33 cellular contexts compared by ENCODE assay signal in genomic region chr20:62289898-62290297, GRCh38.
"Had no signal": no experiment of that assay in that cellular context is flagged by ENCODE, and none has a peak within 500 bp of the region (broad histone marks: within the 10 kb centered on the region; RNA-seq: fewer than 3 reads in every experiment).

No MANE protein-coding gene starts in this region.

- ATAC-seq: activated naive CD4-positive, alpha-beta T cell treated with anti-CD3 and anti-CD28 coated beads, Interleukin-2, amount 50 U/mL, for 72 hours; activated naive CD8-positive, alpha-beta T cell treated with anti-CD3 and anti-CD28 coated beads, Interleukin-2, amount 50 U/mL, for 24 hours; activated T-cell treated with anti-CD3 and anti-CD28 coated beads, Interleukin-2, amount 50 U/mL, for 4 hours; activated T-cell treated with anti-CD3 and anti-CD28 coated beads, Interleukin-2, amount 50 U/mL, for 72 hours; activated T-helper 17 cell treated with anti-CD3 and anti-CD28 coated beads, Interleukin-2, amount 50 U/mL, for 72 hours; body of pancreas had no signal

- H3K27me3 ChIP-seq: adrenal gland, ascending aorta, body of pancreas, brain microvascular endothelial cell, breast epithelium, cardiac muscle cell had no signal

- H3K36me3 ChIP-seq: breast epithelium had no signal

- FAIRE-seq: astrocyte, bronchial epithelial cell had no signal

- H3K27ac ChIP-seq: adrenal gland, ascending aorta, body of pancreas, brain microvascular endothelial cell, breast epithelium, cardiac muscle cell had no signal

- H3K4me1 ChIP-seq: adrenal gland, ascending aorta, body of pancreas, breast epithelium had no signal

- H3K4me3 ChIP-seq: adrenal gland, ascending aorta, body of pancreas, breast epithelium, cardiac muscle cell had no signal

- H3K9me3 ChIP-seq: adrenal gland, ascending aorta, body of pancreas, breast epithelium had no signal

- DNase-seq: activated effector memory CD4-positive, alpha-beta T cell treated with anti-CD3 and anti-CD28 coated beads, Interleukin-2, amount 50 U/mL, for 16 hours; activated effector memory CD4-positive, alpha-beta T cell treated with Interleukin-2 at 50 U/mL for 16 hours; activated gamma-delta T cell; activated gamma-delta T cell treated with Interleukin-2 at 50 U/mL for 16 hours; activated naive CD4-positive, alpha-beta T cell; activated naive CD4-positive, alpha-beta T cell treated with anti-CD3 and anti-CD28 coated beads for 36 hours; activated naive CD4-positive, alpha-beta T cell treated with anti-CD3 and anti-CD28 coated beads, Interleukin-2, amount 10 ng/mL, durations not matched to agents 7 days and 5 days; activated naive CD4-positive, alpha-beta T cell treated with anti-CD3 and anti-CD28 coated beads, Interleukin-2, amount 50 U/mL, for 16 hours; activated naive CD4-positive, alpha-beta T cell treated with Interleukin-2 at 50 U/mL for 16 hours; activated naive CD8-positive, alpha-beta T cell treated with anti-CD3 and anti-CD28 coated beads for 36 hours; activated naive CD8-positive, alpha-beta T cell treated with anti-CD3 and anti-CD28 coated beads, Interleukin-2, amount 10 ng/mL, durations not matched to agents 7 days and 5 days; activated naive CD8-positive, alpha-beta T cell treated with anti-CD3 and anti-CD28 coated beads, Interleukin-2, amount 50 U/mL, for 24 hours; activated T-cell treated with anti-CD3 and anti-CD28 coated beads, Interleukin-2, amount 50 U/mL, for 24 hours; activated T-cell treated with anti-CD3 and anti-CD28 coated beads, Interleukin-2, amount 50 U/mL, for 4 hours; activated T-cell treated with anti-CD3 and anti-CD28 coated beads, Interleukin-2, amount 50 U/mL, for 48 hours; activated T-cell treated with anti-CD3 and anti-CD28 coated beads, Interleukin-2, amount 50 U/mL, for 72 hours; adrenal gland; amniotic stem cell; amygdala; anterior cingulate cortex; aorta; body of pancreas; brain microvascular endothelial cell; caudate nucleus; central memory CD4-positive, alpha-beta T cell; cerebellar nuclear complex had no signal
